Comparison of ENCODE assay signal across 13 cellular contexts in genomic region chr13:113843063-113843654, GRCh38.
"Had no signal": no experiment of that assay in that cellular context is flagged by ENCODE, and none has a peak within 500 bp of the region (broad histone marks: within the 10 kb centered on the region; RNA-seq: fewer than 3 reads in every experiment).

No MANE protein-coding gene starts in this region.

- H3K4me3 ChIP-seq: dorsolateral prefrontal cortex, lung, pancreas, tibial artery had no signal

- H3K36me3 Mint-ChIP-seq: mesothelial cell of epicardium, naive B cell had no signal

- H3K27ac Mint-ChIP-seq: activated naive CD4-positive, alpha-beta T cell treated with anti-CD3 and anti-CD28 coated beads, Interleukin-2, amount 10 ng/mL, durations not matched to agents 7 days and 5 days; endodermal cell; mesothelial cell of epicardium; naive B cell had no signal

- DNase-seq: activated CD4-positive, CD25-positive, alpha-beta regulatory T cell treated with anti-CD3 and anti-CD28 coated beads, Interleukin-2, amount 50 U/mL, for 72 hours; activated naive CD4-positive, alpha-beta T cell treated with anti-CD3 and anti-CD28 coated beads, Interleukin-2, amount 10 ng/mL, durations not matched to agents 7 days and 5 days; endodermal cell; hippocampal formation; naive B cell; T-helper 9 cell had no signal

- H3K9me3 Mint-ChIP-seq: endodermal cell, mesothelial cell of epicardium had no signal

- H3K4me1 Mint-ChIP-seq: endodermal cell had no signal

- H3K9me3 ChIP-seq: pancreas, tibial artery had no signal

- FAIRE-seq: astrocyte, pancreas had no signal

- ATAC-seq: pancreas; stimulated activated effector memory CD8-positive, alpha-beta T cell treated with anti-CD3 and anti-CD28 coated beads, Interleukin-12 subunit alpha, Interleukin-12 subunit beta, amount 100 ng/mL, for 72 hours had no signal

- H3K27me3 ChIP-seq: dorsolateral prefrontal cortex, pancreas, tibial artery had no signal

- H3K4me3 Mint-ChIP-seq: activated naive CD4-positive, alpha-beta T cell treated with anti-CD3 and anti-CD28 coated beads, Interleukin-2, amount 10 ng/mL, durations not matched to agents 7 days and 5 days; endodermal cell; mesothelial cell of epicardium; stimulated activated effector memory CD8-positive, alpha-beta T cell treated with anti-CD3 and anti-CD28 coated beads, Interleukin-12 subunit alpha, Interleukin-12 subunit beta, amount 100 ng/mL, for 72 hours had no signal

- H3K27ac ChIP-seq: dorsolateral prefrontal cortex, pancreas, tibial artery had no signal
